In the genomic region with DNA sequence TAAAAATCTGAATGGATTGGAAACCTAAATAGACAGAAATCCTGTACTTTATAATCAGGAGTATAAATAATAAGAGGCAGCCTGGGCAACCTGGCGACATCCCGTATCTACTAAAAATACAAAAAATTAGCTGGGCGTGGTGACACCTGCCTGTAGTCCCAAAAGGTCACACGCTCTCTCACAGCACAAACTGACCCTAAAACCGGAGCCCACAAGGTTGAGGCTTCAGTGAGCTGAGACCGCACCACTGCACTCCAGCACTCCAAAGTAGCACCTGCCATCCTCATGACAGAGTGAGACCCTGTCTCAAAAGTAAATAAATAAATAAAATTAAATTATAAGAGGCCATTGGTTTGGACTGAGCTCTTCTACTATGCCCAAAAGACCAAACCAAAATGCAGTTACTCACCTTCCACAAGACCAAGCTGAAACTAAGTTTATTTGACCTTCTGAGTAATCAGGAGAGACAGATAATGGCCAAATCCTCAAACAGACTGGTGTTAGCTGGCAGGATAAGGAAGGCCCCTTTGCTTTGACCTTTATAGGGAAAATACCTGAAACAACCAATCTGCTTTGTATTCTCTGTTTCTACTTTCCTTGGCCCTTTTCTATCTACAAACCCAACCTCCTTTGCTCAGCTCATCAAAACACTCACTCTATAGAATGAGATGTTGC, we compare ENCODE assay signal across 11 cellular contexts. TPM values are rescaled to one million over a fixed set of nuclear protein-coding genes. Genes with fewer than 3 reads are reported as not detected.
DNase-seq lines count a peak whose midpoint lies in the region; ATAC-seq and TF ChIP-seq lines count a peak whose summit lies in the region.
"Had no signal": no experiment of that assay in that cellular context is flagged by ENCODE, and none has a peak within 500 bp of the region (broad histone marks: within the 10 kb centered on the region; RNA-seq: fewer than 3 reads in every experiment).

No MANE protein-coding gene starts in this region.

- H4K20me1 ChIP-seq in BLaER1 = peaks cover 13% of the 10 kb centered on the region

- DNase-seq in DMS 273 treated with DMSO at 0.1 percent for 48 hours (lab: John Stamatoyannopoulos, UW) (no peak), prostate gland (ENCODE audit: low spot score) (no peak), OCI-M2 (lab: John Stamatoyannopoulos, UW; ENCODE audit: unreplicated experiment) (no peak)
- DNase-seq: GF-D8 had no signal

- ATAC-seq in GM18868 (IDR thresholded peaks at IDR 0.05; ENCODE audit: unreplicated experiment) (peak; percentile 20), HG02759 (IDR thresholded peaks at IDR 0.05; ENCODE audit: unreplicated experiment) (peak; percentile 24), HG02852 (IDR thresholded peaks at IDR 0.05; ENCODE audit: unreplicated experiment) (no peak)
- ATAC-seq: right cardiac atrium had no signal

- H3K4me3 ChIP-seq in BLaER1 = no peak overlapping the region
- no peak overlapping the region for H3K4me3 ChIP-seq in prostate gland
- H3K4me3 ChIP-seq: esophagus muscularis mucosa had no signal

- peak overlapping the region; percentile 39; the same call in 1 of the 2 replicates for H3K4me2 ChIP-seq in BLaER1

- peaks cover 32% of the 10 kb centered on the region for H3K4me1 ChIP-seq in BLaER1
- H3K4me1 ChIP-seq in prostate gland (replicated peaks) = no peaks in the 10 kb centered on the region

- H3K27ac ChIP-seq in BLaER1 (no peak overlapping the region), prostate gland (no peak overlapping the region)
- H3K27ac ChIP-seq: esophagus muscularis mucosa had no signal

- no peaks in the 10 kb centered on the region for H3K36me3 ChIP-seq in BLaER1
- no peaks in the 10 kb centered on the region for H3K36me3 ChIP-seq in prostate gland
- H3K36me3 ChIP-seq: esophagus muscularis mucosa had no signal

- TF ChIP-seq POLR2A in Raji (IDR thresholded peaks at IDR 0.05; ENCODE audit: insufficient read depth, low read depth, low read length) (peak; percentile 27; the same call in 1 of the 2 replicates), prostate gland (IDR thresholded peaks at IDR 0.05) (no peak)

- no peak overlapping the region for H3K9ac ChIP-seq in BLaER1

- H3K27me3 ChIP-seq in BLaER1 = no peaks in the 10 kb centered on the region
- no peaks in the 10 kb centered on the region for H3K27me3 ChIP-seq in prostate gland (replicated peaks; ENCODE audit: insufficient read depth)
- H3K27me3 ChIP-seq: esophagus muscularis mucosa had no signal

- no peaks in the 10 kb centered on the region for H3K9me3 ChIP-seq in BLaER1
- no peaks in the 10 kb centered on the region for H3K9me3 ChIP-seq in prostate gland
- H3K9me3 ChIP-seq: esophagus muscularis mucosa had no signal

- no peak for TF ChIP-seq CTCF in prostate gland (IDR thresholded peaks at IDR 0.05)

- intact Hi-C loops in prostate gland (cut with DNase I) = loop anchor here (10.0 kb wide), 1 partner anchor 52 kb away; no protein-coding TSS in a partner anchor

- WGBS in prostate gland = 91% methylated on average over 6 of the region's 6 CpGs

RNA-seq across cellular contexts. Expression of a gene that starts 3.2 kb away (rescaled TPM):
- total RNA-seq in prostate gland = 10 to 100 TPM; 56.6 to 58.3 TPM

RNA-seq across cellular contexts. Expression of a gene that starts 59.3 kb away (rescaled TPM):
- 10 to 100 TPM; 13.6 to 19.7 TPM for total RNA-seq in prostate gland
